ENCODE assay signal across 1 cellular context in the genomic region with DNA sequence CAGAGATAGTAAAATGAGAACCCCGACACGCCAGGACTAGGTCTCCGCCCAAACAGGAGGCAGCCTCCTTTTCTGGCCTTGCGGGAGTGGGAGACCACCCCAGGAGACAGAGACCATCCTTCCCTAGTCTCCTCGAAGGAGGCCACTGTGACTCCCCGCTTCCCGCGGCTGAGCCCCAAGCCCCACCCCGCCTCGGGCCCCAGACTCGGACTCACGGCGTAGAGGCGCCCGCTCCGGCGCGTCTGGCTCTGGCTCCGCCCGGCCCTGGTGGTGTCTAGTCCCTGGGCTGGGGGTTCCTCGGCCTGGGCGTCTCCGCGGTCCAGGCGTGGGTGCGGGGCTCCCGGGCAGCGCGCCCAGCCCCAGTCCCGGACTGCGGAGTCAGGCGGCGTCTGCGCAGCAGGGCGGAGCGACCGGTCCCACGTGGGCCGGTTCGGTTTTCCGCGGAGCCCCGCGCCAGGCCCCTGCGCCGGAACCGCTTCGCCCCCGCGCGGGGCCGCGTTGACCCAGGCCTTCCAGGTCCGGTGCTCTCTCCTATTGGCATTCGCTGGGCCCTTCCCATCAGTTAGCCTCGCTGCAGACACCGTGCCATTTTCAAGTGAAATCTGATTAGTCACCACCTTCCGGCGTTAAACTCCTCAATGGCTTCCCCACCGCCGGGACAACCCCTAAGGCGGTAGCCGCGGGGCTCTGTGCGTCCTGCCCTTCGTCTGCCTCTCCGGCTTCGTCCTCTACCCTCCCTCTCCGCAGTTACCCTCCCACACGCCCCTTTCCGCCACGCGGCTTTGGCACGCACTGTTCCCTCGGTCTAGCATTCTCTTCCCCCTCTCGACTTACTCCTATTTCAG.
A peak's percentile ranks its signal among the peaks of the same experiment; 100 is the strongest.
TF ChIP-seq lines count a peak whose summit lies in the region.

C1orf216 (minus strand) TSS at position 393 of the 845 bp plus-strand sequence. CDS start 2,563 bp downstream, outside the sequence.

TF ChIP-seq in K562, 482 proteins besides CTCF, POLR2A, EP300 and RAD21 (continued from another document and continues in another):
- TF ChIP-seq, protein P1, sequence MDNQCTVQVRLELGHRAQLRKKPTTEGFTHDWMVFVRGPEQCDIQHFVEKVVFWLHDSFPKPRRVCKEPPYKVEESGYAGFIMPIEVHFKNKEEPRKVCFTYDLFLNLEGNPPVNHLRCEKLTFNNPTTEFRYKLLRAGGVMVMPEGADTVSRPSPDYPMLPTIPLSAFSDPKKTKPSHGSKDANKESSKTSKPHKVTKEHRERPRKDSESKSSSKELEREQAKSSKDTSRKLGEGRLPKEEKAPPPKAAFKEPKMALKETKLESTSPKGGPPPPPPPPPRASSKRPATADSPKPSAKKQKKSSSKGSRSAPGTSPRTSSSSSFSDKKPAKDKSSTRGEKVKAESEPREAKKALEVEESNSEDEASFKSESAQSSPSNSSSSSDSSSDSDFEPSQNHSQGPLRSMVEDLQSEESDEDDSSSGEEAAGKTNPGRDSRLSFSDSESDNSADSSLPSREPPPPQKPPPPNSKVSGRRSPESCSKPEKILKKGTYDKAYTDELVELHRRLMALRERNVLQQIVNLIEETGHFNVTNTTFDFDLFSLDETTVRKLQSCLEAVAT (IDR thresholded peaks at IDR 0.05) = peak; percentile 52 to 63; a peak in 1 of 4 replicates
- TF ChIP-seq MAFK (IDR thresholded peaks at IDR 0.05; ENCODE audit: low read length) = no peak; the same call in 1 of the 2 replicates
- TF ChIP-seq MAZ (CRISPR knock-in tag; conservative IDR thresholded peaks at IDR 0.05 in 1 of 2, IDR thresholded peaks at IDR 0.05 in 1 of 2) = peak in 1 of 2 experiments; percentile 52; a peak in 3 of 4 replicates
- peak; percentile 90 for TF ChIP-seq RBM22 (IDR thresholded peaks at IDR 0.05; ENCODE audit: low read depth, low read length, poor library complexity, severe bottlenecking)
- TF ChIP-seq ZBTB9 (CRISPR knock-in tag; IDR thresholded peaks at IDR 0.05) = no peak; the same call in 1 of the 2 replicates
- TF ChIP-seq ZNF165 (CRISPR knock-in tag; IDR thresholded peaks at IDR 0.05; ENCODE audit: borderline replicate concordance) = no peak
- TF ChIP-seq, protein P2, sequence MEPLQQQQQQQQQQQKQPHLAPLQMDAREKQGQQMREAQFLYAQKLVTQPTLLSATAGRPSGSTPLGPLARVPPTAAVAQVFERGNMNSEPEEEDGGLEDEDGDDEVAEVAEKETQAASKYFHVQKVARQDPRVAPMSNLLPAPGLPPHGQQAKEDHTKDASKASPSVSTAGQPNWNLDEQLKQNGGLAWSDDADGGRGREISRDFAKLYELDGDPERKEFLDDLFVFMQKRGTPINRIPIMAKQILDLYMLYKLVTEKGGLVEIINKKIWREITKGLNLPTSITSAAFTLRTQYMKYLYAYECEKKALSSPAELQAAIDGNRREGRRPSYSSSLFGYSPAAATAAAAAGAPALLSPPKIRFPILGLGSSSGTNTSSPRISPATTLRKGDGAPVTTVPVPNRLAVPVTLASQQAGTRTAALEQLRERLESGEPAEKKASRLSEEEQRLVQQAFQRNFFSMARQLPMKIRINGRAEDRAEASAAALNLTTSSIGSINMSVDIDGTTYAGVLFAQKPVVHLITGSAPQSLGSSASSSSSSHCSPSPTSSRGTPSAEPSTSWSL (CRISPR knock-in tag; IDR thresholded peaks at IDR 0.05; ENCODE audit: borderline replicate concordance) = no peak
- TF ChIP-seq ZNF512 (tag; IDR thresholded peaks at IDR 0.05) = no peak
- TF ChIP-seq ZFP36 (IDR thresholded peaks at IDR 0.05; ENCODE audit: low read depth, low read length, partially characterized antibody) = no peak
- TF ChIP-seq ZNF354B (CRISPR knock-in tag; IDR thresholded peaks at IDR 0.05) = no peak
- no peak for TF ChIP-seq ZNF764 (CRISPR knock-in tag; IDR thresholded peaks at IDR 0.05; ENCODE audit: low read depth)
- TF ChIP-seq SMARCB1 (IDR thresholded peaks at IDR 0.05; ENCODE audit: insufficient read length, low read depth) = no peak
- TF ChIP-seq, protein P3, sequence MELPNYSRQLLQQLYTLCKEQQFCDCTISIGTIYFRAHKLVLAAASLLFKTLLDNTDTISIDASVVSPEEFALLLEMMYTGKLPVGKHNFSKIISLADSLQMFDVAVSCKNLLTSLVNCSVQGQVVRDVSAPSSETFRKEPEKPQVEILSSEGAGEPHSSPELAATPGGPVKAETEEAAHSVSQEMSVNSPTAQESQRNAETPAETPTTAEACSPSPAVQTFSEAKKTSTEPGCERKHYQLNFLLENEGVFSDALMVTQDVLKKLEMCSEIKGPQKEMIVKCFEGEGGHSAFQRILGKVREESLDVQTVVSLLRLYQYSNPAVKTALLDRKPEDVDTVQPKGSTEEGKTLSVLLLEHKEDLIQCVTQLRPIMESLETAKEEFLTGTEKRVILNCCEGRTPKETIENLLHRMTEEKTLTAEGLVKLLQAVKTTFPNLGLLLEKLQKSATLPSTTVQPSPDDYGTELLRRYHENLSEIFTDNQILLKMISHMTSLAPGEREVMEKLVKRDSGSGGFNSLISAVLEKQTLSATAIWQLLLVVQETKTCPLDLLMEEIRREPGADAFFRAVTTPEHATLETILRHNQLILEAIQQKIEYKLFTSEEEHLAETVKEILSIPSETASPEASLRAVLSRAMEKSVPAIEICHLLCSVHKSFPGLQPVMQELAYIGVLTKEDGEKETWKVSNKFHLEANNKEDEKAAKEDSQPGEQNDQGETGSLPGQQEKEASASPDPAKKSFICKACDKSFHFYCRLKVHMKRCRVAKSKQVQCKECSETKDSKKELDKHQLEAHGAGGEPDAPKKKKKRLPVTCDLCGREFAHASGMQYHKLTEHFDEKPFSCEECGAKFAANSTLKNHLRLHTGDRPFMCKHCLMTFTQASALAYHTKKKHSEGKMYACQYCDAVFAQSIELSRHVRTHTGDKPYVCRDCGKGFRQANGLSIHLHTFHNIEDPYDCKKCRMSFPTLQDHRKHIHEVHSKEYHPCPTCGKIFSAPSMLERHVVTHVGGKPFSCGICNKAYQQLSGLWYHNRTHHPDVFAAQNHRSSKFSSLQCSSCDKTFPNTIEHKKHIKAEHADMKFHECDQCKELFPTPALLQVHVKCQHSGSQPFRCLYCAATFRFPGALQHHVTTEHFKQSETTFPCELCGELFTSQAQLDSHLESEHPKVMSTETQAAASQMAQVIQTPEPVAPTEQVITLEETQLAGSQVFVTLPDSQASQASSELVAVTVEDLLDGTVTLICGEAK (IDR thresholded peaks at IDR 0.05) = peak; percentile 69
- TF ChIP-seq, protein P3 (CRISPR knock-in tag; IDR thresholded peaks at IDR 0.05) = no peak
- no peak for TF ChIP-seq ZNF584 (CRISPR knock-in tag; IDR thresholded peaks at IDR 0.05; ENCODE audit: low read depth)
- TF ChIP-seq ZBTB43 (CRISPR knock-in tag; IDR thresholded peaks at IDR 0.05) = no peak
- TF ChIP-seq, protein P4, sequence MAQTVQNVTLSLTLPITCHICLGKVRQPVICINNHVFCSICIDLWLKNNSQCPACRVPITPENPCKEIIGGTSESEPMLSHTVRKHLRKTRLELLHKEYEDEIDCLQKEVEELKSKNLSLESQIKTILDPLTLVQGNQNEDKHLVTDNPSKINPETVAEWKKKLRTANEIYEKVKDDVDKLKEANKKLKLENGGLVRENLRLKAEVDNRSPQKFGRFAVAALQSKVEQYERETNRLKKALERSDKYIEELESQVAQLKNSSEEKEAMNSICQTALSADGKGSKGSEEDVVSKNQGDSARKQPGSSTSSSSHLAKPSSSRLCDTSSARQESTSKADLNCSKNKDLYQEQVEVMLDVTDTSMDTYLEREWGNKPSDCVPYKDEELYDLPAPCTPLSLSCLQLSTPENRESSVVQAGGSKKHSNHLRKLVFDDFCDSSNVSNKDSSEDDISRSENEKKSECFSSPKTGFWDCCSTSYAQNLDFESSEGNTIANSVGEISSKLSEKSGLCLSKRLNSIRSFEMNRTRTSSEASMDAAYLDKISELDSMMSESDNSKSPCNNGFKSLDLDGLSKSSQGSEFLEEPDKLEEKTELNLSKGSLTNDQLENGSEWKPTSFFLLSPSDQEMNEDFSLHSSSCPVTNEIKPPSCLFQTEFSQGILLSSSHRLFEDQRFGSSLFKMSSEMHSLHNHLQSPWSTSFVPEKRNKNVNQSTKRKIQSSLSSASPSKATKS (CRISPR knock-in tag; IDR thresholded peaks at IDR 0.05) = no peak
- no peak for TF ChIP-seq ZNF274 (IDR thresholded peaks at IDR 0.05; ENCODE audit: borderline replicate concordance, low read depth, low read length)
- TF ChIP-seq ZBED1 (IDR thresholded peaks at IDR 0.05) = no peak; the same call in 1 of the 2 replicates
- TF ChIP-seq KHSRP (IDR thresholded peaks at IDR 0.05) = no peak; the same call in 1 of the 2 replicates
- TF ChIP-seq, protein P5, sequence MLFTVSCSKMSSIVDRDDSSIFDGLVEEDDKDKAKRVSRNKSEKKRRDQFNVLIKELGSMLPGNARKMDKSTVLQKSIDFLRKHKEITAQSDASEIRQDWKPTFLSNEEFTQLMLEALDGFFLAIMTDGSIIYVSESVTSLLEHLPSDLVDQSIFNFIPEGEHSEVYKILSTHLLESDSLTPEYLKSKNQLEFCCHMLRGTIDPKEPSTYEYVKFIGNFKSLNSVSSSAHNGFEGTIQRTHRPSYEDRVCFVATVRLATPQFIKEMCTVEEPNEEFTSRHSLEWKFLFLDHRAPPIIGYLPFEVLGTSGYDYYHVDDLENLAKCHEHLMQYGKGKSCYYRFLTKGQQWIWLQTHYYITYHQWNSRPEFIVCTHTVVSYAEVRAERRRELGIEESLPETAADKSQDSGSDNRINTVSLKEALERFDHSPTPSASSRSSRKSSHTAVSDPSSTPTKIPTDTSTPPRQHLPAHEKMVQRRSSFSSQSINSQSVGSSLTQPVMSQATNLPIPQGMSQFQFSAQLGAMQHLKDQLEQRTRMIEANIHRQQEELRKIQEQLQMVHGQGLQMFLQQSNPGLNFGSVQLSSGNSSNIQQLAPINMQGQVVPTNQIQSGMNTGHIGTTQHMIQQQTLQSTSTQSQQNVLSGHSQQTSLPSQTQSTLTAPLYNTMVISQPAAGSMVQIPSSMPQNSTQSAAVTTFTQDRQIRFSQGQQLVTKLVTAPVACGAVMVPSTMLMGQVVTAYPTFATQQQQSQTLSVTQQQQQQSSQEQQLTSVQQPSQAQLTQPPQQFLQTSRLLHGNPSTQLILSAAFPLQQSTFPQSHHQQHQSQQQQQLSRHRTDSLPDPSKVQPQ (CRISPR knock-in tag; IDR thresholded peaks at IDR 0.05; ENCODE audit: borderline replicate concordance) = no peak
- TF ChIP-seq MXI1 (IDR thresholded peaks at IDR 0.05; ENCODE audit: low read depth, low read length) = 0 out of 2 replicates have a peak, but pooled peaks have one; percentile 36
- no peak for TF ChIP-seq ZNF140 (CRISPR knock-in tag; IDR thresholded peaks at IDR 0.05)
- no peak for TF ChIP-seq MEIS2 (IDR thresholded peaks at IDR 0.05; ENCODE audit: partially characterized antibody)
- no peak for TF ChIP-seq NCOA6 (IDR thresholded peaks at IDR 0.05)
- no peak for TF ChIP-seq ZNF766 (CRISPR knock-in tag; conservative IDR thresholded peaks at IDR 0.05)
- no peak for TF ChIP-seq NBN (IDR thresholded peaks at IDR 0.05; ENCODE audit: low read depth)
- TF ChIP-seq ZNF589 (CRISPR knock-in tag; IDR thresholded peaks at IDR 0.05; ENCODE audit: low read depth) = peak; percentile 13; the same call in 1 of the 2 replicates
- no peak for TF ChIP-seq PCBP2 (IDR thresholded peaks at IDR 0.05; ENCODE audit: low read depth, low read length, poor library complexity, severe bottlenecking)
- TF ChIP-seq ZNF75A (CRISPR knock-in tag; IDR thresholded peaks at IDR 0.05) = no peak
- peak; percentile 78 for TF ChIP-seq ETV1 (tag; conservative IDR thresholded peaks at IDR 0.05; ENCODE audit: low read depth)
